1 cellular context compared by ENCODE assay signal in genomic region chr20:3152057-3152644, GRCh38.
TF ChIP-seq lines count a peak whose summit lies in the region.

No MANE protein-coding gene starts in this region.

TF ChIP-seq in K562, 482 proteins besides CTCF, POLR2A, EP300 and RAD21:
- TF ChIP-seq ZBTB33 (CRISPR knock-in tag; IDR thresholded peaks at IDR 0.05): peak; percentile 81
- TF ChIP-seq MEF2D (tag; conservative IDR thresholded peaks at IDR 0.05; ENCODE audit: low read depth): 0 out of 2 replicates have a peak, but pooled peaks have one; percentile 43
- TF ChIP-seq MEF2A (IDR thresholded peaks at IDR 0.05; ENCODE audit: control insufficient read depth, low read depth, low read length): 0 out of 2 replicates have a peak, but pooled peaks have one; percentile 36
- TF ChIP-seq, protein P1, sequence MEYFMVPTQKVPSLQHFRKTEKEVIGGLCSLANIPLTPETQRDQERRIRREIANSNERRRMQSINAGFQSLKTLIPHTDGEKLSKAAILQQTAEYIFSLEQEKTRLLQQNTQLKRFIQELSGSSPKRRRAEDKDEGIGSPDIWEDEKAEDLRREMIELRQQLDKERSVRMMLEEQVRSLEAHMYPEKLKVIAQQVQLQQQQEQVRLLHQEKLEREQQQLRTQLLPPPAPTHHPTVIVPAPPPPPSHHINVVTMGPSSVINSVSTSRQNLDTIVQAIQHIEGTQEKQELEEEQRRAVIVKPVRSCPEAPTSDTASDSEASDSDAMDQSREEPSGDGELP (CRISPR knock-in tag; IDR thresholded peaks at IDR 0.05; ENCODE audit: borderline replicate concordance): peak; percentile 34; the same call in 1 of the 2 replicates
